In genomic region chr6:149990672-149991402, GRCh38 we compare ENCODE assay signal across 9 cellular contexts. TPM values are rescaled to one million over a fixed set of nuclear protein-coding genes. Genes with fewer than 3 reads are reported as not detected.
DNase-seq lines count a peak whose midpoint lies in the region; ATAC-seq and TF ChIP-seq lines count a peak whose summit lies in the region.
"Had no signal": no experiment of that assay in that cellular context is flagged by ENCODE, and none has a peak within 500 bp of the region (broad histone marks: within the 10 kb centered on the region; RNA-seq: fewer than 3 reads in every experiment).

No MANE protein-coding gene starts in this region.

- H3K79me2 ChIP-seq in ACC112 (ENCODE audit: control insufficient read depth, insufficient read depth, low read length, unreplicated experiment) = no peaks in the 10 kb centered on the region
- H3K79me2 ChIP-seq in hepatocyte = no peaks in the 10 kb centered on the region

- no peaks in the 10 kb centered on the region for H3K36me3 ChIP-seq in ACC112 (ENCODE audit: insufficient read depth, low read length)
- H3K36me3 ChIP-seq in hepatocyte (replicated peaks; ENCODE audit: insufficient read depth, low read depth) = no peaks in the 10 kb centered on the region

- H2AFZ ChIP-seq in ACC112 (ENCODE audit: low read length, unreplicated experiment) (peak overlapping the region; percentile 8), hepatocyte (peak overlapping the region; percentile 49)

- no peaks in the 10 kb centered on the region for H3K9me3 ChIP-seq in hepatocyte (ENCODE audit: low read depth)

- peaks cover 32% of the 10 kb centered on the region for H3K4me1 Mint-ChIP-seq in T-helper 1 cell treated with Interleukin-12 subunit alpha and Interleukin-12 subunit beta and Interleukin-4 antibody, amounts not matched to agents 30 μg/mL and 1 μg/mL, for 36 hours (ENCODE audit: low read depth)
- H3K4me1 Mint-ChIP-seq in stimulated activated naive B cell treated with anti-CD40 and anti-IgM and Interleukin-4, amounts not matched to agents 10 μg/mL and 1 μg/mL and 100 μg/mL, for 72 hours = peaks cover 30 to 44% of the 10 kb centered on the region in 2 donors

- H3K27ac ChIP-seq in ACC112 (ENCODE audit: low read depth, low read length) (no peak overlapping the region), hepatocyte (no peak overlapping the region)
- H3K27ac ChIP-seq: epithelial cell of prostate had no signal

- peak; percentile 23 for DNase-seq in hepatocyte (ENCODE audit: low spot score)
- DNase-seq in stimulated activated naive B cell treated with anti-CD40 and anti-IgM and Interleukin-4, amounts not matched to agents 10 μg/mL and 1 μg/mL and 100 μg/mL, for 72 hours = peak; percentile 23
- DNase-seq in NCI-H774 (lab: John Stamatoyannopoulos, UW) = no peak
- no peak for DNase-seq in middle frontal gyrus (ENCODE audit: extremely low spot score, low spot score)
- no peak for DNase-seq in SW 1271 (lab: John Stamatoyannopoulos, UW)

- peak overlapping the region; percentile 79 for H3K4me3 Mint-ChIP-seq in T-helper 1 cell treated with Interleukin-12 subunit alpha and Interleukin-12 subunit beta and Interleukin-4 antibody, amounts not matched to agents 30 μg/mL and 1 μg/mL, for 36 hours
- peak overlapping the region; percentile 63 to 81 for H3K4me3 Mint-ChIP-seq in stimulated activated naive B cell treated with anti-CD40 and anti-IgM and Interleukin-4, amounts not matched to agents 10 μg/mL and 1 μg/mL and 100 μg/mL, for 72 hours

- H3K27me3 Mint-ChIP-seq in T-helper 1 cell treated with Interleukin-12 subunit alpha and Interleukin-12 subunit beta and Interleukin-4 antibody, amounts not matched to agents 30 μg/mL and 1 μg/mL, for 36 hours (ENCODE audit: low read depth) = peaks cover 97% of the 10 kb centered on the region
- peaks cover 77 to 90% of the 10 kb centered on the region in 2 donors for H3K27me3 Mint-ChIP-seq in stimulated activated naive B cell treated with anti-CD40 and anti-IgM and Interleukin-4, amounts not matched to agents 10 μg/mL and 1 μg/mL and 100 μg/mL, for 72 hours

- peak; percentile 44 for ATAC-seq in GM18907 (IDR thresholded peaks at IDR 0.05; ENCODE audit: unreplicated experiment)
- peak; percentile 72 to 74 for ATAC-seq in stimulated activated naive B cell treated with anti-CD40 and anti-IgM and Interleukin-4, amounts not matched to agents 10 μg/mL and 1 μg/mL and 100 μg/mL, for 72 hours (replicated peaks)

- H3K4me3 ChIP-seq in ACC112 (ENCODE audit: low read depth, low read length) = peak overlapping the region; percentile 61
- peak overlapping the region; percentile 26 for H3K4me3 ChIP-seq in hepatocyte

- peak overlapping the region; percentile 14 for H3K27ac Mint-ChIP-seq in T-helper 1 cell treated with Interleukin-12 subunit alpha and Interleukin-12 subunit beta and Interleukin-4 antibody, amounts not matched to agents 30 μg/mL and 1 μg/mL, for 36 hours
- H3K27ac Mint-ChIP-seq in stimulated activated naive B cell treated with anti-CD40 and anti-IgM and Interleukin-4, amounts not matched to agents 10 μg/mL and 1 μg/mL and 100 μg/mL, for 72 hours = peak overlapping the region; percentile 48

- H3K9me2 ChIP-seq in hepatocyte (replicated peaks; ENCODE audit: insufficient read depth) = no peaks in the 10 kb centered on the region

- peaks cover 12% of the 10 kb centered on the region for H3K9me3 Mint-ChIP-seq in T-helper 1 cell treated with Interleukin-12 subunit alpha and Interleukin-12 subunit beta and Interleukin-4 antibody, amounts not matched to agents 30 μg/mL and 1 μg/mL, for 36 hours
- peaks cover 5 to 6% of the 10 kb centered on the region in 2 donors for H3K9me3 Mint-ChIP-seq in stimulated activated naive B cell treated with anti-CD40 and anti-IgM and Interleukin-4, amounts not matched to agents 10 μg/mL and 1 μg/mL and 100 μg/mL, for 72 hours

- H3K4me1 ChIP-seq in ACC112 (ENCODE audit: control insufficient read depth, insufficient read depth, low read length, unreplicated experiment) (peaks cover 4% of the 10 kb centered on the region), hepatocyte (ENCODE audit: insufficient read depth) (peaks cover 12% of the 10 kb centered on the region)

- H4K20me1 ChIP-seq in hepatocyte (ENCODE audit: insufficient read depth, poor library complexity, severe bottlenecking) = no peaks in the 10 kb centered on the region

- 2% methylated on average over 48 of the region's 48 CpGs for WGBS in hepatocyte (ENCODE audit: low lambda C conversion rate, missing lambda C conversion rate)

- H3K4me2 ChIP-seq in hepatocyte = peak overlapping the region; percentile 90

- peaks cover 7% of the 10 kb centered on the region for H3K36me3 Mint-ChIP-seq in T-helper 1 cell treated with Interleukin-12 subunit alpha and Interleukin-12 subunit beta and Interleukin-4 antibody, amounts not matched to agents 30 μg/mL and 1 μg/mL, for 36 hours (ENCODE audit: low read depth)
- peaks cover 9% of the 10 kb centered on the region in 2 donors for H3K36me3 Mint-ChIP-seq in stimulated activated naive B cell treated with anti-CD40 and anti-IgM and Interleukin-4, amounts not matched to agents 10 μg/mL and 1 μg/mL and 100 μg/mL, for 72 hours

- H3K27me3 ChIP-seq in ACC112 (ENCODE audit: insufficient read depth, low read length) (peaks cover 99% of the 10 kb centered on the region), hepatocyte (peaks cover 93% of the 10 kb centered on the region)

- TF ChIP-seq CTCF in hepatocyte (IDR thresholded peaks at IDR 0.05; ENCODE audit: poor library complexity) = no peak

RNA-seq across cellular contexts. Expression of gene ULBP1, which starts 27.1 kb away (rescaled TPM):
- 0.27 and 0.28 TPM in 2 replicates for total RNA-seq in hepatocyte
- 0.27 TPM in 1 of 2 replicates, not detected in the other for polyA plus RNA-seq in hepatocyte

RNA-seq across cellular contexts. Expression of gene RAET1L, which starts 34.5 kb away (rescaled TPM):
- total RNA-seq in hepatocyte = not detected in 2 replicates
- polyA plus RNA-seq in hepatocyte = not detected in 2 replicates

RNA-seq across cellular contexts. Expression of gene ULBP2, which starts 49.0 kb away (rescaled TPM):
- 0.10 and 1.1 TPM in 2 replicates for total RNA-seq in hepatocyte
- polyA plus RNA-seq in hepatocyte = 0.15 and 1.9 TPM in 2 replicates

Comparison
In these comparisons a context has a peak if more than half of its experiments do, and no peak if none do; other contexts are left out.
1. DNase-seq: peak in hepatocyte (single experiment) and stimulated activated naive B cell treated with anti-CD40 and anti-IgM and Interleukin-4, amounts not matched to agents 10 μg/mL and 1 μg/mL and 100 μg/mL, for 72 hours (single experiment); none in NCI-H774 (single experiment), middle frontal gyrus (single experiment) and SW 1271 (0 of 2).